14 cellular contexts compared by ENCODE assay signal in the genomic region with DNA sequence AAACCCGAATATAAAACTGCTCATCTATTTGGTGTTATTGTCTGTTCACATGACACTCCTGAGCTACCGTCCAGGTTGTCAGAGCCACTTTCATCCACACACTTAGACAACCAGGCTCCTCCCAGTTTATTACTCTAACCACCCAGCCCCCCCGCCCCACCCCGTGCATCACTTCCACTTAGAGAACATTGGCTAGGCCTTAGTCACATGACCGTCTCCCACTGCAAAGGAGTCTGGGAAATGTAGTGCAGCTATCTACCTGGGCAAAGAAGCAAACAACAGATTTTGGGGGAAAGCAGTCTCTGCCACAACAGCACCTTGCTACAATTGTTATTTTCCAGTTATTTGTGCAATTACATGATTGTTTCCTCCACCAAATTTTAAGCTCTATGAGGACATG. TPM values are rescaled to one million over a fixed set of nuclear protein-coding genes. Genes with fewer than 3 reads are reported as not detected.
DNase-seq lines count a peak whose midpoint lies in the region; ATAC-seq, FAIRE-seq and TF ChIP-seq lines count a peak whose summit lies in the region.
"Had no signal": no experiment of that assay in that cellular context is flagged by ENCODE, and none has a peak within 500 bp of the region (broad histone marks: within the 10 kb centered on the region; RNA-seq: fewer than 3 reads in every experiment).

No MANE protein-coding gene starts in this region.

- no peaks in the 10 kb centered on the region for H3K27me3 ChIP-seq in GM12878 (replicated peaks in 1 of 2; ENCODE audit: control insufficient read depth in 2 of 2, insufficient read depth in 2 of 2, low read length in 1 of 2)
- H3K27me3 ChIP-seq in aorta (ENCODE audit: control insufficient read depth in 1 of 2, insufficient read depth in 2 of 2, low read length in 1 of 2): no peaks in the 10 kb centered on the region
- H3K27me3 ChIP-seq in CD4-positive, alpha-beta memory T cell (ENCODE audit: insufficient read depth, low read length): no peaks in the 10 kb centered on the region
- H3K27me3 ChIP-seq: transverse colon had no signal

- TF ChIP-seq RAD21 in A549 (conservative IDR thresholded peaks at IDR 0.05 in 1 of 2, IDR thresholded peaks at IDR 0.05 in 1 of 2) (no peak), GM12878 (IDR thresholded peaks at IDR 0.05; ENCODE audit: insufficient read depth, low read depth, low read length) (no peak)

- no peak overlapping the region for H3K27ac ChIP-seq in A549
- H3K27ac ChIP-seq in GM12878 (ENCODE audit: control insufficient read depth, insufficient read depth): no peak overlapping the region
- no peak overlapping the region for H3K27ac ChIP-seq in aorta (ENCODE audit: low read depth in 1 of 2, low read length in 2 of 2)
- H3K27ac ChIP-seq in CD4-positive, alpha-beta memory T cell (ENCODE audit: low read depth, low read length): no peak overlapping the region
- H3K27ac ChIP-seq: transverse colon had no signal

- H3K4me1 ChIP-seq in A549: no peaks in the 10 kb centered on the region
- H3K4me1 ChIP-seq in GM12878 (ENCODE audit: control insufficient read depth, insufficient read depth, low read length): no peaks in the 10 kb centered on the region
- H3K4me1 ChIP-seq in aorta (ENCODE audit: control insufficient read depth in 1 of 2, insufficient read depth in 2 of 2, low read length in 2 of 2): no peaks in the 10 kb centered on the region
- no peaks in the 10 kb centered on the region for H3K4me1 ChIP-seq in CD4-positive, alpha-beta memory T cell (ENCODE audit: insufficient read depth, low read length)

- TF ChIP-seq CTCF in A549 (IDR thresholded peaks at IDR 0.05) (no peak), GM12878 (IDR thresholded peaks at IDR 0.05 in 2 of 3, conservative IDR thresholded peaks at IDR 0.05 in 1 of 3; ENCODE audit: control insufficient read depth in 2 of 3, extremely low read depth in 1 of 3, insufficient read depth in 1 of 3, low read depth in 3 of 3, low read length in 3 of 3) (no peak)

- no TSS peak for BruUV-seq in GM12878 (replicated peaks; lab: Mats Ljungman, UMichigan)

- H3K36me3 ChIP-seq in GM12878 (ENCODE audit: control insufficient read depth in 2 of 2, insufficient read depth in 2 of 2, low read length in 1 of 2) (no peaks in the 10 kb centered on the region), aorta (ENCODE audit: control insufficient read depth in 1 of 2, insufficient read depth in 2 of 2, low read length in 1 of 2) (no peaks in the 10 kb centered on the region)
- H3K36me3 ChIP-seq in CD4-positive, alpha-beta memory T cell (ENCODE audit: insufficient read depth, low read length): no peaks in the 10 kb centered on the region
- H3K36me3 ChIP-seq: transverse colon had no signal

- no peaks in the 10 kb centered on the region for H3K79me2 ChIP-seq in GM12878 (ENCODE audit: control insufficient read depth, insufficient read depth, low read length)

- intact Hi-C loops in GM12878 (cut with micrococcal nuclease; ENCODE audit: unreplicated experiment) (no loop called here), aorta (cut with DNase I) (no loop called here)
- intact Hi-C loops in CD4-positive, alpha-beta memory T cell (cut with micrococcal nuclease): no loop called here

- TF ChIP-seq EP300 in A549 (IDR thresholded peaks at IDR 0.05) (no peak), GM12878 (IDR thresholded peaks at IDR 0.05; ENCODE audit: borderline replicate concordance in 1 of 2, control insufficient read depth in 1 of 2, low read depth in 2 of 2, low read length in 2 of 2) (no peak)

- H3K9me3 ChIP-seq in A549 (no peaks in the 10 kb centered on the region), GM12878 (replicated peaks; ENCODE audit: control insufficient read depth, insufficient read depth, low read length) (no peaks in the 10 kb centered on the region; the same call in 2 of the 3 replicates), aorta (ENCODE audit: control insufficient read depth, low read length) (no peaks in the 10 kb centered on the region)
- H3K9me3 ChIP-seq in CD4-positive, alpha-beta memory T cell (ENCODE audit: control insufficient read depth in 1 of 2, low read length in 2 of 2): no peaks in the 10 kb centered on the region
- H3K9me3 ChIP-seq: transverse colon had no signal

- no peak overlapping the region for H2AFZ ChIP-seq in GM12878 (ENCODE audit: control insufficient read depth, low read depth, low read length)

- RAD21 ChIA-PET in GM12878 (lab: Charles Lee; ENCODE audit: unreplicated experiment): no interaction called here

- TF ChIP-seq POLR2A in A549 (IDR thresholded peaks at IDR 0.05; ENCODE audit: low read length) (no peak), GM12878 (IDR thresholded peaks at IDR 0.05; ENCODE audit: low read depth, low read length) (no peak)

- no peaks in the 10 kb centered on the region for H3K4me1 Mint-ChIP-seq in CD4-positive, alpha-beta memory T cell

- ATAC-seq in A549 (no peak), GM18868 (IDR thresholded peaks at IDR 0.05; ENCODE audit: unreplicated experiment) (peak; percentile 45), GM12878 (peak; percentile 81), aorta (ENCODE audit: low FRiP score) (no peak), GM19395 (IDR thresholded peaks at IDR 0.05; ENCODE audit: unreplicated experiment) (no peak)

- in situ Hi-C loops in GM12878 (cut with MboI): no loop called here

- POLR2A ChIA-PET in A549 (lab: Yijun Ruan, JAX): no interaction called here
- POLR2A ChIA-PET in GM12878 (lab: Charles Lee): interaction anchor here (0.7 kb wide), 1 partner anchor 26 kb away, joined by 3 read pairs; no protein-coding TSS in a partner anchor
- POLR2A ChIA-PET in CD4-positive, alpha-beta memory T cell (lab: Charles Lee; ENCODE audit: partially characterized antibody): no interaction called here

- DNase-seq in A549 (ENCODE audit: low read depth in 1 of 2, low spot score in 1 of 2): peak in 1 of 2 experiments; percentile 9
- peak; percentile 39 for DNase-seq in NCI-H2029 treated with DMSO at 0.1 percent for 48 hours (lab: John Stamatoyannopoulos, UW)
- DNase-seq in GM12878 (ENCODE audit: low read depth, low spot score): no peak
- DNase-seq in dedifferentiated amniotic fluid mesenchymal stem cell (ENCODE audit: extremely low spot score): no peak
- DNase-seq in aorta: no peak
- DNase-seq in CD4-positive, alpha-beta memory T cell: no peak
- DNase-seq: activated CD8-positive, alpha-beta memory T cell treated with anti-CD3 and anti-CD28 coated beads, Interleukin-2, amount 50 U/mL, for 4 hours; hippocampal formation; NCI-H446 treated with DMSO at 0.1 percent for 48 hours; transverse colon had no signal

- SMC1A ChIA-PET in GM12878 (lab: Charles Lee; ENCODE audit: uncharacterized antibody, unreplicated experiment): interaction anchor here (0.8 to 1.6 kb wide), 4 partner anchors 13 to 148 kb away, joined by 3 read pairs; no protein-coding TSS in a partner anchor

- H3K27me3 Mint-ChIP-seq in CD4-positive, alpha-beta memory T cell: peaks cover 0 to under 1% of the 10 kb centered on the region in 2 donors

- no peak overlapping the region for H3K27ac Mint-ChIP-seq in CD4-positive, alpha-beta memory T cell

- no peaks in the 10 kb centered on the region for H3K36me3 Mint-ChIP-seq in CD4-positive, alpha-beta memory T cell

- H3K4me3 Mint-ChIP-seq in CD4-positive, alpha-beta memory T cell: no peak overlapping the region

- CTCF ChIA-PET in A549 (lab: Yijun Ruan, JAX): no interaction called here
- CTCF ChIA-PET in GM12878 (lab: Yijun Ruan, JAX): interaction anchor here (0.7 kb wide), 1 partner anchor 273 kb away, joined by 3 read pairs; no protein-coding TSS in a partner anchor
- CTCF ChIA-PET in CD4-positive, alpha-beta memory T cell (lab: Charles Lee; ENCODE audit: partially characterized antibody): no interaction called here

- no peak for FAIRE-seq in A549 (lab: Jason Lieb, UNC)
- FAIRE-seq in GM12878 (lab: Jason Lieb, UNC): no peak
- FAIRE-seq: astrocyte, GM12892 had no signal

- H3K4me2 ChIP-seq in A549 (no peak overlapping the region), GM12878 (ENCODE audit: control insufficient read depth, insufficient read depth) (no peak overlapping the region)

- H3K9ac ChIP-seq in GM12878 (ENCODE audit: control insufficient read depth, insufficient read depth, low read length): no peak overlapping the region

- H3K9me3 Mint-ChIP-seq in CD4-positive, alpha-beta memory T cell: peaks cover 0 to 4% (median 0%) of the 10 kb centered on the region in 8 donors

- H4K20me1 ChIP-seq in GM12878 (ENCODE audit: control insufficient read depth, insufficient read depth): no peaks in the 10 kb centered on the region

- 28% methylated on average over 5 of the region's 5 CpGs for WGBS in A549 (ENCODE audit: missing lambda C conversion rate)
- WGBS in GM12878 (ENCODE audit: insufficient coverage, insufficient replicate concordance, low lambda C conversion rate, missing lambda C conversion rate): 27% methylated on average over 5 of the region's 5 CpGs
- WGBS in aorta, 2 donors: 70 to 79% methylated on average over 5 of the region's 5 CpGs

- H3K4me3 ChIP-seq in A549 (no peak overlapping the region), GM12878 (no peak overlapping the region), aorta (ENCODE audit: low read length in 2 of 2) (no peak overlapping the region)
- no peak overlapping the region for H3K4me3 ChIP-seq in CD4-positive, alpha-beta memory T cell (ENCODE audit: low read length in 2 of 2)
- H3K4me3 ChIP-seq: transverse colon had no signal

RNA-seq across cellular contexts. Expression of a gene that starts 57.6 kb away (rescaled TPM):
- polyA plus RNA-seq in A549 (2011; rRNA removed): 28.9 and 37.1 TPM in 2 replicates
- polyA plus RNA-seq in A549 (2012; cell fraction: cytosol; rRNA removed): 6.8 and 8.3 TPM in 2 replicates
- 8.4 and 12.0 TPM in 2 replicates for polyA plus RNA-seq in A549 (2012; cell fraction: nucleus; rRNA removed)
- polyA plus RNA-seq in A549 (2017; fragmentation: RNase III; extraction: RNeasy Plus Mini Kit Qiagen cat#74134 plus additional on column Dnase treatment): 16.0 to 17.6 TPM (median 16.5 TPM) in 3 replicates
- 17.9 and 20.3 TPM in 2 replicates for polyA minus RNA-seq in A549 (2011; rRNA and poly(A)+ RNA removed)
- total RNA-seq in GM12878 (2013; cell fraction: nucleolus; rRNA removed): 313 and 326 TPM in 2 replicates
- total RNA-seq in GM12878 (2014; rRNA removed): 24.5 and 31.6 TPM in 2 replicates
- 33.0 and 33.6 TPM in 2 replicates for total RNA-seq in GM12878 (2014; rRNA removed; fragmentation: Illumina TruSeq; extraction: Trizol)
- total RNA-seq in GM12878 (2021): 43.9 and 46.5 TPM in 2 replicates
- polyA plus RNA-seq in GM12878 (2011; ENCODE audit: low read depth): 28.0 TPM
- polyA plus RNA-seq in GM12878 (2011; rRNA removed): 87.6 and 109 TPM in 2 replicates
- 38.0 and 41.1 TPM in 2 replicates for polyA plus RNA-seq in GM12878 (2011; cell fraction: cytosol; rRNA removed)
- polyA plus RNA-seq in GM12878 (2011; cell fraction: nucleus; rRNA removed): 62.9 and 108 TPM in 2 replicates
- polyA plus RNA-seq in GM12878 (2012): 50.2 and 56.7 TPM in 2 replicates
- polyA plus RNA-seq in GM12878 (2014; fragmentation: Illumina TruSeq; extraction: Trizol): 46.3 and 53.9 TPM in 2 replicates
- 10 to 100 TPM; 24.8 to 39.2 TPM for polyA plus RNA-seq in GM12878 (2014; fragmentation: Nextera tagmentation; extraction: Ambion mirVana)
- polyA plus RNA-seq in GM12878 (2014; rRNA removed): 20.7 and 26.0 TPM in 2 replicates
- 10 to 100 TPM; 58.3 to 60.6 TPM for polyA plus RNA-seq in GM12878 (2016; fragmentation: Nextera tagmentation; extraction: Ambion mirVana)
- polyA minus RNA-seq in GM12878 (2011; rRNA and poly(A)+ RNA removed): 66.1 and 88.3 TPM in 2 replicates
- polyA minus RNA-seq in GM12878 (2011; cell fraction: cytosol; rRNA and poly(A)+ RNA removed): 21.9 and 28.4 TPM in 2 replicates
- 85.2 and 121 TPM in 2 replicates for polyA minus RNA-seq in GM12878 (2011; cell fraction: nucleus; rRNA and poly(A)+ RNA removed)
- 100 to 1,000 TPM in 1 of 2 donors, 10 to 100 TPM in 1; 83.7 to 162 TPM for total RNA-seq in aorta
- 10 to 100 TPM; 24.9 to 31.1 TPM for polyA plus RNA-seq in aorta
- total RNA-seq in CD4-positive, alpha-beta memory T cell: 10 to 100 TPM; 75.2 to 90.6 TPM
- polyA plus RNA-seq in CD4-positive, alpha-beta memory T cell: 10 to 100 TPM; 92.4 to 96.3 TPM

Comparison
In these comparisons a context has a peak if more than half of its experiments do, and no peak if none do; other contexts are left out.
1. ATAC-seq: peak in GM18868 (single experiment) and GM12878 (single experiment); none in A549 (0 of 2), aorta (single experiment) and GM19395 (single experiment).